ENCODE assay signal across 1 cellular context in genomic region chr1:152928671-152929070, GRCh38.
TF ChIP-seq lines count a peak whose summit lies in the region.

No MANE protein-coding gene starts in this region.

TF ChIP-seq in HepG2, 621 proteins besides CTCF, POLR2A, EP300 and RAD21:
- TF ChIP-seq ZSCAN20 (CRISPR knock-in tag; IDR thresholded peaks at IDR 0.05; ENCODE audit: borderline replicate concordance) (no peak), FOSL2 (CRISPR knock-in tag; IDR thresholded peaks at IDR 0.05) (0 out of 2 replicates have a peak, but pooled peaks have one; percentile 30), E2F5 (CRISPR knock-in tag; conservative IDR thresholded peaks at IDR 0.05) (no peak), ZNF17 (CRISPR knock-in tag; IDR thresholded peaks at IDR 0.05) (no peak), ZNF75D (CRISPR knock-in tag; IDR thresholded peaks at IDR 0.05; ENCODE audit: borderline replicate concordance) (no peak), SOX6 (IDR thresholded peaks at IDR 0.05) (no peak), SOX6 (CRISPR knock-in tag; IDR thresholded peaks at IDR 0.05) (peak; percentile 60; the same call in 1 of the 2 replicates), ZNF572 (CRISPR knock-in tag; IDR thresholded peaks at IDR 0.05) (no peak), FOXA1 (IDR thresholded peaks at IDR 0.05) (no peak), FOXA1 (CRISPR knock-in tag; IDR thresholded peaks at IDR 0.05) (peak; percentile 69), U2AF2 (IDR thresholded peaks at IDR 0.05; ENCODE audit: low read depth, low read length) (no peak), SOX13 (IDR thresholded peaks at IDR 0.05) (peak; percentile 42; the same call in 1 of the 2 replicates), SOX13 (CRISPR knock-in tag; conservative IDR thresholded peaks at IDR 0.05 in 1 of 2, IDR thresholded peaks at IDR 0.05 in 1 of 2) (peak in 1 of 2 experiments; percentile 85; a peak in 2 of 4 replicates), HNF1B (CRISPR knock-in tag; IDR thresholded peaks at IDR 0.05) (peak; percentile 42; the same call in 1 of the 2 replicates), HOXA9 (CRISPR knock-in tag; IDR thresholded peaks at IDR 0.05; ENCODE audit: borderline replicate concordance) (no peak), ARID5B (CRISPR knock-in tag; IDR thresholded peaks at IDR 0.05) (no peak), NFRKB (IDR thresholded peaks at IDR 0.05) (no peak), NR3C1 (CRISPR knock-in tag; IDR thresholded peaks at IDR 0.05) (no peak), POGZ (CRISPR knock-in tag; IDR thresholded peaks at IDR 0.05) (no peak), FOXA3 (CRISPR knock-in tag; IDR thresholded peaks at IDR 0.05) (peak; percentile 72), ZNF12 (CRISPR knock-in tag; IDR thresholded peaks at IDR 0.05) (0 out of 2 replicates have a peak, but pooled peaks have one; percentile 22), HNF1A (IDR thresholded peaks at IDR 0.05; ENCODE audit: low read depth) (peak; percentile 66; the same call in 1 of the 2 replicates), HNF1A (CRISPR knock-in tag; IDR thresholded peaks at IDR 0.05; ENCODE audit: borderline replicate concordance) (peak; percentile 28; the same call in 1 of the 2 replicates), ZNF598 (CRISPR knock-in tag; IDR thresholded peaks at IDR 0.05; ENCODE audit: borderline replicate concordance) (no peak), CREB1 (IDR thresholded peaks at IDR 0.05) (peak; percentile 27; the same call in 1 of the 2 replicates), CREB1 (CRISPR knock-in tag; IDR thresholded peaks at IDR 0.05) (no peak), TBP (CRISPR knock-in tag; IDR thresholded peaks at IDR 0.05) (no peak), ZNF260 (CRISPR knock-in tag; IDR thresholded peaks at IDR 0.05; ENCODE audit: borderline replicate concordance, low read depth) (no peak), SOX5 (CRISPR knock-in tag; IDR thresholded peaks at IDR 0.05; ENCODE audit: borderline replicate concordance) (peak; percentile 71; the same call in 1 of the 2 replicates)
